ENCODE assay signal across 8 cellular contexts in the genomic region with DNA sequence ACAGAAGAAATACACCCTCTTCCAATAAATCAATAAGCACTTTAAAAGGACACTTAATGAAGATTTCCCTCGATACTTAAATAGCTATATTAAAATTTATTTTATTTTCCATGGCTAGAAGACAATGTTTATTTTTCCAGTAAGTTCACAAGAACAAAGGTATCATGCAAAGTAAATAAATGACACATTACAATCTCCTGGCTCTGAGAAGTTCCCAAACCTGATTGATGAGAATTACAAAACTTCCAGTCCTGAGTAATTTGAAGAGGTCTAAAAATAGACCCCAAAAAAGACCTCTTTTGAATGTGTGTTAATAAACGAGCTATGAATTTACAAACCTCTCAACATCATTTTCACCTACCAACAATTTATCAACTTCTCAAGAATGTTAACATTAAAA. TPM values are rescaled to one million over a fixed set of nuclear protein-coding genes. Genes with fewer than 3 reads are reported as not detected.
DNase-seq lines count a peak whose midpoint lies in the region; ATAC-seq, FAIRE-seq and TF ChIP-seq lines count a peak whose summit lies in the region.

No MANE protein-coding gene starts in this region.

- no peaks in the 10 kb centered on the region for H3K27me3 Mint-ChIP-seq in glutamatergic neuron (ENCODE audit: unreplicated experiment)

- H3K36me3 Mint-ChIP-seq in glutamatergic neuron (ENCODE audit: unreplicated experiment), result no peaks in the 10 kb centered on the region

- in situ Hi-C loops in GM13976 (cut with MboI; ENCODE audit: low sequenced_read_pairs, unreplicated experiment), result no loop called here

- peak overlapping the region; percentile 96 for H3K4me3 ChIP-seq in WERI-Rb-1 (ENCODE audit: low read depth, low read length)
- no peak overlapping the region for H3K4me3 ChIP-seq in small intestine (ENCODE audit: low read depth in 1 of 2, low read length in 2 of 2)

- H3K4me1 ChIP-seq in small intestine (ENCODE audit: control insufficient read depth in 2 of 2, insufficient read depth in 1 of 2, low read depth in 1 of 2, low read length in 1 of 2), result no peaks in the 10 kb centered on the region

- TF ChIP-seq CTCF in WERI-Rb-1 (IDR thresholded peaks at IDR 0.05; ENCODE audit: low read depth, low read length), result no peak
- TF ChIP-seq CTCF in glutamatergic neuron (IDR thresholded peaks at IDR 0.05; ENCODE audit: partially characterized antibody, unreplicated experiment), result no peak
- no peak for TF ChIP-seq CTCF in GM13976 (IDR thresholded peaks at IDR 0.05; ENCODE audit: borderline replicate concordance, control extremely low read depth, extremely low read depth, insufficient read depth, missing control alignments)

- 6 to 26% (median 19%) methylated on average over 2 of the region's 2 CpGs for WGBS in small intestine, 3 donors

- peaks cover 2% of the 10 kb centered on the region for H3K4me1 Mint-ChIP-seq in glutamatergic neuron (ENCODE audit: low read depth, unreplicated experiment)

- no peaks in the 10 kb centered on the region for H3K9me3 ChIP-seq in WERI-Rb-1 (ENCODE audit: severe bottlenecking)
- H3K9me3 ChIP-seq in small intestine (ENCODE audit: control insufficient read depth, low read depth), result no peaks in the 10 kb centered on the region

- H3K27me3 ChIP-seq in WERI-Rb-1 (ENCODE audit: insufficient read depth, low read depth, severe bottlenecking), result no peaks in the 10 kb centered on the region
- no peaks in the 10 kb centered on the region for H3K27me3 ChIP-seq in small intestine (ENCODE audit: control insufficient read depth in 2 of 2, insufficient read depth in 2 of 2, low read length in 2 of 2)

- no peak for ATAC-seq in GM19328 (IDR thresholded peaks at IDR 0.05; ENCODE audit: unreplicated experiment)

- FAIRE-seq in small intestine (lab: Jason Lieb, UNC), result no peak

- no peak overlapping the region for H3K27ac Mint-ChIP-seq in glutamatergic neuron (ENCODE audit: unreplicated experiment)

- DNase-seq in SIG-M5 treated with dmso at 0.1 percent for 504 hours (lab: John Stamatoyannopoulos, UW; ENCODE audit: unreplicated experiment) (peak; percentile 49), SIG-M5 (lab: John Stamatoyannopoulos, UW) (no peak), WERI-Rb-1 (no peak), glutamatergic neuron (no peak), small intestine (peak; percentile 33), HPDE6-E6E7 (ENCODE audit: extremely low spot score) (no peak), GM13976 (ENCODE audit: low spot score) (no peak)

- peak overlapping the region; percentile 98 for H3K4me3 Mint-ChIP-seq in glutamatergic neuron (ENCODE audit: unreplicated experiment)

- H3K36me3 ChIP-seq in WERI-Rb-1, result peaks cover 8% of the 10 kb centered on the region
- peaks cover 0 to under 1% of the 10 kb centered on the region in 2 donors for H3K36me3 ChIP-seq in small intestine (ENCODE audit: control insufficient read depth in 2 of 2, insufficient read depth in 2 of 2, low read length in 2 of 2)

- H3K9me3 Mint-ChIP-seq in glutamatergic neuron (ENCODE audit: unreplicated experiment), result peaks cover 1% of the 10 kb centered on the region

- H3K27ac ChIP-seq in WERI-Rb-1 (no peak overlapping the region), small intestine (ENCODE audit: low read depth in 1 of 2, low read length in 1 of 2) (no peak overlapping the region)

RNA-seq across cellular contexts. Expression of gene PEX13, which starts 1.5 kb away (rescaled TPM):
- total RNA-seq in glutamatergic neuron (ENCODE audit: unreplicated experiment), result 22.5 TPM
- 10 to 100 TPM; 10.3 to 12.3 (median 11.9) TPM for polyA plus RNA-seq in small intestine

RNA-seq across cellular contexts. Expression of gene PUS10, which starts 2.1 kb away (rescaled TPM):
- 2.5 TPM for total RNA-seq in glutamatergic neuron (ENCODE audit: unreplicated experiment)
- polyA plus RNA-seq in small intestine, result 10 to 100 TPM in 1 of 3 donors, 1 to 10 TPM in 2; 4.6 to 12.7 (median 5.9) TPM

RNA-seq across cellular contexts. Expression of gene SANBR, which starts 49.7 kb away (rescaled TPM):
- 57.0 TPM for total RNA-seq in glutamatergic neuron (ENCODE audit: unreplicated experiment)
- 1 to 10 TPM; 1.9 to 5.3 (median 4.7) TPM for polyA plus RNA-seq in small intestine

Comparison
In these comparisons a context has a peak if more than half of its experiments do, and no peak if none do; other contexts are left out.
1. DNase-seq: peak in SIG-M5 treated with dmso at 0.1 percent for 504 hours (single experiment) and small intestine (single experiment); none in SIG-M5 (single experiment), WERI-Rb-1 (single experiment), glutamatergic neuron (single experiment), HPDE6-E6E7 (single experiment) and GM13976 (single experiment).